9 cellular contexts compared by ENCODE assay signal in genomic region chr11:67484847-67485311, GRCh38. TPM values are rescaled to one million over a fixed set of nuclear protein-coding genes. Genes with fewer than 3 reads are reported as not detected.
DNase-seq lines count a peak whose midpoint lies in the region; ATAC-seq, FAIRE-seq and TF ChIP-seq lines count a peak whose summit lies in the region.
"Had no signal": no experiment of that assay in that cellular context is flagged by ENCODE, and none has a peak within 500 bp of the region (broad histone marks: within the 10 kb centered on the region; RNA-seq: fewer than 3 reads in every experiment).

No MANE protein-coding gene starts in this region.

- no peak for ATAC-seq in GM21526 (IDR thresholded peaks at IDR 0.05; ENCODE audit: low FRiP score, unreplicated experiment)

- peak overlapping the region; percentile 47 for H3K27ac ChIP-seq in cingulate gyrus (ENCODE audit: low read depth, low read length)
- H3K27ac ChIP-seq: SK-N-MC had no signal

- FAIRE-seq in RCC 7860 (lab: Jason Lieb, UNC) = no peak

- peak; percentile 42 for TF ChIP-seq POLR2A in GM18526 (IDR thresholded peaks at IDR 0.05; ENCODE audit: extremely low read depth, insufficient read length)

- DNase-seq in UCSD-AML1 (lab: John Stamatoyannopoulos, UW; ENCODE audit: unreplicated experiment) (peak; percentile 45), mesenteric fat pad (ENCODE audit: low spot score) (no peak), RCC 7860 (ENCODE audit: low spot score) (no peak), NCI-H2107 treated with DMSO at 0.1 percent for 48 hours (lab: John Stamatoyannopoulos, UW; ENCODE audit: unreplicated experiment) (no peak)
- peak; percentile 62 for DNase-seq in stimulated activated CD4-positive, alpha-beta T cell treated with anti-CD3 and anti-CD28 coated beads, Interleukin-4, amount 100 ng/mL, for 4 hours

RNA-seq across cellular contexts. Expression of gene AIP, which starts 2.1 kb away (rescaled TPM):
- total RNA-seq in mesenteric fat pad = 39.5 TPM

RNA-seq across cellular contexts. Expression of gene TMEM134, which starts 15.8 kb away (rescaled TPM):
- 43.2 TPM for total RNA-seq in mesenteric fat pad

RNA-seq across cellular contexts. Expression of gene PITPNM1, which starts 20.3 kb away (rescaled TPM):
- 29.5 TPM for total RNA-seq in mesenteric fat pad

RNA-seq across cellular contexts. Expression of gene CDK2AP2, which starts 23.1 kb away (rescaled TPM):
- 59.6 TPM for total RNA-seq in mesenteric fat pad

RNA-seq across cellular contexts. Expression of gene CABP4, which starts 29.7 kb away (rescaled TPM):
- total RNA-seq in mesenteric fat pad = 3.8 TPM

Comparison
In these comparisons a context has a peak if more than half of its experiments do, and no peak if none do; other contexts are left out.
1. DNase-seq: peak in UCSD-AML1 (single experiment) and stimulated activated CD4-positive, alpha-beta T cell treated with anti-CD3 and anti-CD28 coated beads, Interleukin-4, amount 100 ng/mL, for 4 hours (2 of 2); none in mesenteric fat pad (single experiment), RCC 7860 (single experiment) and NCI-H2107 treated with DMSO at 0.1 percent for 48 hours (single experiment).